13 cellular contexts compared by ENCODE assay signal in genomic region chr3:172530101-172530561, GRCh38. TPM values are rescaled to one million over a fixed set of nuclear protein-coding genes. Genes with fewer than 3 reads are reported as not detected.
A peak's percentile ranks its signal among the peaks of the same experiment; 100 is the strongest.
DNase-seq lines count a peak whose midpoint lies in the region; ATAC-seq and TF ChIP-seq lines count a peak whose summit lies in the region.
"Had no signal": no experiment of that assay in that cellular context is flagged by ENCODE, and none has a peak within 500 bp of the region (broad histone marks: within the 10 kb centered on the region; RNA-seq: fewer than 3 reads in every experiment).

No MANE protein-coding gene starts in this region.

- peak; percentile 12 for ATAC-seq in GM18868 (IDR thresholded peaks at IDR 0.05; ENCODE audit: unreplicated experiment)
- ATAC-seq: left lobe of liver had no signal

- peaks cover 16% of the 10 kb centered on the region for H3K4me1 Mint-ChIP-seq in CD14-positive monocyte
- H3K4me1 Mint-ChIP-seq in T-helper 1 cell treated with Interleukin-12 subunit alpha and Interleukin-12 subunit beta and Interleukin-4 antibody, amounts not matched to agents 30 μg/mL and 1 μg/mL, for 36 hours (ENCODE audit: low read depth): peaks cover 57% of the 10 kb centered on the region
- peaks cover 9% of the 10 kb centered on the region for H3K4me1 Mint-ChIP-seq in dendritic cell treated with granulocyte-macrophage colony-stimulating factor and Interleukin-4, amounts not matched to agents 40 ng/mL and 50 ng/mL, for 4 days (ENCODE audit: low read depth)
- H3K4me1 Mint-ChIP-seq: nephron progenitor cell had no signal

- no peak overlapping the region for H3K4me3 ChIP-seq in MG63

- H3K36me3 ChIP-seq in MG63: no peaks in the 10 kb centered on the region

- intact Hi-C loops in CD14-positive monocyte (cut with micrococcal nuclease): no loop called here
- intact Hi-C loops in dendritic cell treated with granulocyte-macrophage colony-stimulating factor and Interleukin-4, amounts not matched to agents 40 ng/mL and 50 ng/mL, for 4 days (cut with micrococcal nuclease): loop anchor here (5.0 kb wide), 1 partner anchor 33 kb away; no protein-coding TSS in a partner anchor

- H3K9me3 ChIP-seq in MG63: no peaks in the 10 kb centered on the region

- peak overlapping the region in 5 of 7 donors; percentile 1 to 80 (median 53) for H3K27ac Mint-ChIP-seq in CD14-positive monocyte
- H3K27ac Mint-ChIP-seq in T-helper 1 cell treated with Interleukin-12 subunit alpha and Interleukin-12 subunit beta and Interleukin-4 antibody, amounts not matched to agents 30 μg/mL and 1 μg/mL, for 36 hours: peak overlapping the region; percentile 96
- peak overlapping the region; percentile 64 for H3K27ac Mint-ChIP-seq in dendritic cell treated with granulocyte-macrophage colony-stimulating factor and Interleukin-4, amounts not matched to agents 40 ng/mL and 50 ng/mL, for 4 days
- H3K27ac Mint-ChIP-seq: nephron progenitor cell had no signal

- no peaks in the 10 kb centered on the region for H3K27me3 ChIP-seq in MG63

- no peak for TF ChIP-seq CTCF in CD14-positive monocyte (IDR thresholded peaks at IDR 0.05)

- H3K9me3 Mint-ChIP-seq in CD14-positive monocyte: no peaks in the 10 kb centered on the region
- H3K9me3 Mint-ChIP-seq in T-helper 1 cell treated with Interleukin-12 subunit alpha and Interleukin-12 subunit beta and Interleukin-4 antibody, amounts not matched to agents 30 μg/mL and 1 μg/mL, for 36 hours: no peaks in the 10 kb centered on the region
- H3K9me3 Mint-ChIP-seq in dendritic cell treated with granulocyte-macrophage colony-stimulating factor and Interleukin-4, amounts not matched to agents 40 ng/mL and 50 ng/mL, for 4 days: no peaks in the 10 kb centered on the region
- H3K9me3 Mint-ChIP-seq: nephron progenitor cell had no signal

- no peak for DNase-seq in CD14-positive monocyte (ENCODE audit: low spot score)
- DNase-seq in T-helper 9 cell: no peak
- no peak for DNase-seq in NCI-H748 treated with DMSO at 0.1 percent for 48 hours (lab: John Stamatoyannopoulos, UW)
- DNase-seq in MG63: no peak
- DNase-seq: caudate nucleus, NCI-H526 treated with DMSO at 0.1 percent for 48 hours, nephron progenitor cell, substantia nigra had no signal

- H3K36me3 Mint-ChIP-seq in CD14-positive monocyte: peaks cover 2 to 3% of the 10 kb centered on the region in 2 donors
- H3K36me3 Mint-ChIP-seq in T-helper 1 cell treated with Interleukin-12 subunit alpha and Interleukin-12 subunit beta and Interleukin-4 antibody, amounts not matched to agents 30 μg/mL and 1 μg/mL, for 36 hours (ENCODE audit: low read depth): peaks cover 4% of the 10 kb centered on the region
- H3K36me3 Mint-ChIP-seq in dendritic cell treated with granulocyte-macrophage colony-stimulating factor and Interleukin-4, amounts not matched to agents 40 ng/mL and 50 ng/mL, for 4 days (ENCODE audit: low read depth): no peaks in the 10 kb centered on the region

- no peaks in the 10 kb centered on the region for H3K27me3 Mint-ChIP-seq in CD14-positive monocyte (ENCODE audit: low read depth in 3 of 3)
- no peaks in the 10 kb centered on the region for H3K27me3 Mint-ChIP-seq in T-helper 1 cell treated with Interleukin-12 subunit alpha and Interleukin-12 subunit beta and Interleukin-4 antibody, amounts not matched to agents 30 μg/mL and 1 μg/mL, for 36 hours (ENCODE audit: low read depth)
- H3K27me3 Mint-ChIP-seq in dendritic cell treated with granulocyte-macrophage colony-stimulating factor and Interleukin-4, amounts not matched to agents 40 ng/mL and 50 ng/mL, for 4 days: no peaks in the 10 kb centered on the region

- H3K4me3 Mint-ChIP-seq in CD14-positive monocyte: peak overlapping the region in 1 of 2 donors; percentile 80
- peak overlapping the region; percentile 71 for H3K4me3 Mint-ChIP-seq in T-helper 1 cell treated with Interleukin-12 subunit alpha and Interleukin-12 subunit beta and Interleukin-4 antibody, amounts not matched to agents 30 μg/mL and 1 μg/mL, for 36 hours
- no peak overlapping the region for H3K4me3 Mint-ChIP-seq in dendritic cell treated with granulocyte-macrophage colony-stimulating factor and Interleukin-4, amounts not matched to agents 40 ng/mL and 50 ng/mL, for 4 days
- H3K4me3 Mint-ChIP-seq: nephron progenitor cell had no signal

RNA-seq across cellular contexts. Expression of gene TNFSF10, which starts 6.9 kb away (rescaled TPM):
- 100 to 1,000 TPM; 264 to 293 TPM for polyA plus RNA-seq in CD14-positive monocyte
- total RNA-seq in MG63 (2014; rRNA removed; shearing (Covaris generic); ENCODE audit: low replicate concordance): not detected in 2 replicates
- total RNA-seq: G401 had no signal
